Comparison of ENCODE assay signal across 1 cellular context in the genomic region with DNA sequence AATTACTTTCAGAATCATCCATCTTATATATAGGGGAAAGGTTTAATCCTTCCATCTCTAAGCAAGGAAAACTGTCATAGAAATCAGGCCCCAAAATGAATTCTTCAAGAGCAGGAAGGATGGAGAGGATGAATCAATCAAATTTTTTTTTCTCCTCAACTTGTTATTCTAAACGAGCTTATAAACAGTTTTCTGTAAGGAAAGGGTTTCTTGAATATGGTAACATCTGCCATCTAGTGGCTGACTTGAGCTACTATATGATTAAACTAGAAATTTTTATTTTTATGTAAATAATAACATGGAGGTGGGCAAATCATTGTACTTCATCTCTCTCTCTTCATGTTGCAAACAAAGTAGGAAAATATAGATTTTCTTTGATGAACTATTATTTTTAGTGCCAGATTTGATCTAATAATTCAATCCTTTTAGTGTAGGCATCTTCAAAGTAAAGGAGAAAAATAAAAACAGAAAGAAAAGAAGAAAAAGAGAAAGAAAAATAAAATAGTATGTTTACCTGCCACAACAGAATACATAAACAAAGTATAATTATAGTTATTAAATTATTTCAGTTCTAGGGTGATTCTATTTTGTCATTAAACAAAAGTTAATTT.
TF ChIP-seq lines count a peak whose summit lies in the region.

No MANE protein-coding gene starts in this region.

TF ChIP-seq in HCT116, 20 proteins besides CTCF, POLR2A, EP300 and RAD21 (continued from another document):
- TF ChIP-seq, protein P1, sequence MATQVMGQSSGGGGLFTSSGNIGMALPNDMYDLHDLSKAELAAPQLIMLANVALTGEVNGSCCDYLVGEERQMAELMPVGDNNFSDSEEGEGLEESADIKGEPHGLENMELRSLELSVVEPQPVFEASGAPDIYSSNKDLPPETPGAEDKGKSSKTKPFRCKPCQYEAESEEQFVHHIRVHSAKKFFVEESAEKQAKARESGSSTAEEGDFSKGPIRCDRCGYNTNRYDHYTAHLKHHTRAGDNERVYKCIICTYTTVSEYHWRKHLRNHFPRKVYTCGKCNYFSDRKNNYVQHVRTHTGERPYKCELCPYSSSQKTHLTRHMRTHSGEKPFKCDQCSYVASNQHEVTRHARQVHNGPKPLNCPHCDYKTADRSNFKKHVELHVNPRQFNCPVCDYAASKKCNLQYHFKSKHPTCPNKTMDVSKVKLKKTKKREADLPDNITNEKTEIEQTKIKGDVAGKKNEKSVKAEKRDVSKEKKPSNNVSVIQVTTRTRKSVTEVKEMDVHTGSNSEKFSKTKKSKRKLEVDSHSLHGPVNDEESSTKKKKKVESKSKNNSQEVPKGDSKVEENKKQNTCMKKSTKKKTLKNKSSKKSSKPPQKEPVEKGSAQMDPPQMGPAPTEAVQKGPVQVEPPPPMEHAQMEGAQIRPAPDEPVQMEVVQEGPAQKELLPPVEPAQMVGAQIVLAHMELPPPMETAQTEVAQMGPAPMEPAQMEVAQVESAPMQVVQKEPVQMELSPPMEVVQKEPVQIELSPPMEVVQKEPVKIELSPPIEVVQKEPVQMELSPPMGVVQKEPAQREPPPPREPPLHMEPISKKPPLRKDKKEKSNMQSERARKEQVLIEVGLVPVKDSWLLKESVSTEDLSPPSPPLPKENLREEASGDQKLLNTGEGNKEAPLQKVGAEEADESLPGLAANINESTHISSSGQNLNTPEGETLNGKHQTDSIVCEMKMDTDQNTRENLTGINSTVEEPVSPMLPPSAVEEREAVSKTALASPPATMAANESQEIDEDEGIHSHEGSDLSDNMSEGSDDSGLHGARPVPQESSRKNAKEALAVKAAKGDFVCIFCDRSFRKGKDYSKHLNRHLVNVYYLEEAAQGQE (IDR thresholded peaks at IDR 0.05; ENCODE audit: low read depth): no peak
- no peak for TF ChIP-seq CBX3 (IDR thresholded peaks at IDR 0.05; ENCODE audit: low read depth)
